Comparison of ENCODE assay signal across 9 cellular contexts in the genomic region with DNA sequence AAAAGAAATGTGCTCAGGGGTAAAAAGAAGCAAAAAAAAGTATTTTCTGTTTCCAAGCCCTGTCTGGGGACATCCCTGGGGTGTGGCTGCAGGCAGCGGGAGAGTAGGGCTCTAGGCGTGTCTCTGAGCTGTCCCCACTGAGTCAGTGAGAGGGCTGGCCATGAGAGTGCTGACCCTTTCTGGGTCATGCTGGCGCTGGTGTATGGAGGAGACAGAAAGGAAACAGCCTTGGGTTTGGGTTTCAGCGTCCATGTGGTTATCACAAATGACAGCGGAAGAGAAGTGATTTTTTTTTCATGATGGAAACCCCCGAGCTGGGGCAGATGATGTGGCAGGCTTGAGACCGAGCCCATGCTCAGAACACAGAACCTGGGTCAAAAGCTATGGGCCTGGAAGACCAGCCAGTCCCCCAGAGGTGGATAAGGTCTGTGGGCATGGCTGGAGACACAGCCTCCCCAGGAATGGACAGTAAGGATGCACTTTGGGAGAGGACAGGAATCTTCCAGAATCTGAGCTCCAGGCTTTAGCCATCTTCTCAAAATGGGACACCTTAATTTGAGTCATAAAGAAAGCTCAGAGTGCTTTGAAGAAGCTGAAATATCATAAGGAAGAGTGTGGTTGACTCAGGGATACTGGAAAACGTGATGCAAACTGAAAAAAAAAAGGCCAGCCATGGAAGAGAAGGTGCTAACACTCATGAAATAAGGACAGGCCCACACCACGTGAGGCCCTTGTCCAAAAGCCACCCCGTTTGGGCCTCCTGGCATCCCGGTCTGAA. TPM values are rescaled to one million over a fixed set of nuclear protein-coding genes. Genes with fewer than 3 reads are reported as not detected.
A peak's percentile ranks its signal among the peaks of the same experiment; 100 is the strongest.
DNase-seq lines count a peak whose midpoint lies in the region; ATAC-seq lines count a peak whose summit lies in the region.
"Had no signal": no experiment of that assay in that cellular context is flagged by ENCODE, and none has a peak within 500 bp of the region (broad histone marks: within the 10 kb centered on the region; RNA-seq: fewer than 3 reads in every experiment).

No MANE protein-coding gene starts in this region.

- peaks cover 23% of the 10 kb centered on the region for H3K4me1 ChIP-seq in right cardiac atrium (ENCODE audit: control insufficient read depth, insufficient read depth, low read length)
- H3K4me1 ChIP-seq in thymus (ENCODE audit: control insufficient read depth, insufficient read depth, low read length), result peaks cover 12% of the 10 kb centered on the region
- H3K4me1 ChIP-seq: parathyroid adenoma had no signal

- DNase-seq in stimulated activated naive CD4-positive, alpha-beta T cell treated with Interleukin-2 at 50 U/mL for 16 hours (lab: John Stamatoyannopoulos, UW), result peak; percentile 57
- DNase-seq in stimulated activated naive CD4-positive, alpha-beta T cell (lab: John Stamatoyannopoulos, UW), result no peak
- DNase-seq in activated CD8-positive, alpha-beta memory T cell treated with anti-CD3 and anti-CD28 coated beads, Interleukin-2, amount 50 U/mL, for 48 hours, result peak; percentile 64
- DNase-seq in right cardiac atrium, result peak; percentile 88 to 93 (median 90)
- DNase-seq in medulla oblongata (ENCODE audit: extremely low spot score), result no peak
- no peak for DNase-seq in DMS79 treated with DMSO at 0.1 percent for 48 hours (lab: John Stamatoyannopoulos, UW)

- H3K36me3 ChIP-seq in thymus (ENCODE audit: control insufficient read depth, insufficient read depth), result no peaks in the 10 kb centered on the region

- H3K4me3 ChIP-seq in right cardiac atrium (ENCODE audit: low read length), result no peak overlapping the region
- no peak overlapping the region for H3K4me3 ChIP-seq in thymus (ENCODE audit: low read length)

- ATAC-seq in right cardiac atrium (peak; percentile 90 to 92), GM21526 (IDR thresholded peaks at IDR 0.05; ENCODE audit: low FRiP score, unreplicated experiment) (no peak)

- no peaks in the 10 kb centered on the region for H3K9me3 ChIP-seq in right cardiac atrium (ENCODE audit: control insufficient read depth, low read length)
- no peaks in the 10 kb centered on the region for H3K9me3 ChIP-seq in thymus (ENCODE audit: control insufficient read depth)

- WGBS in right cardiac atrium, result 55% methylated on average over 11 of the region's 11 CpGs
- 90% methylated on average over 11 of the region's 11 CpGs for WGBS in thymus

- H3K27me3 ChIP-seq in right cardiac atrium (ENCODE audit: control insufficient read depth, insufficient read depth) (no peaks in the 10 kb centered on the region), thymus (ENCODE audit: control insufficient read depth, insufficient read depth) (no peaks in the 10 kb centered on the region)

- intact Hi-C loops in right cardiac atrium (cut with DNase I), result no loop called here

- H3K27ac ChIP-seq in right cardiac atrium (ENCODE audit: low read length), result peak overlapping the region; percentile 76
- peak overlapping the region; percentile 55 for H3K27ac ChIP-seq in thymus (ENCODE audit: low read depth)
- H3K27ac ChIP-seq: parathyroid adenoma had no signal

RNA-seq across cellular contexts. Expression of a gene that starts 36.2 kb away (rescaled TPM):
- 10 to 100 TPM; 12.1 to 18.0 (median 14.8) TPM for total RNA-seq in right cardiac atrium
- 5.2 TPM for polyA plus RNA-seq in right cardiac atrium
- 1.7 TPM for polyA plus RNA-seq in thymus

RNA-seq across cellular contexts. Expression of a gene that starts 54.6 kb away (rescaled TPM):
- 10 to 100 TPM; 78.1 to 82.4 (median 78.7) TPM for total RNA-seq in right cardiac atrium
- polyA plus RNA-seq in right cardiac atrium (111 TPM), thymus (44.2 TPM)

Comparison
In these comparisons a context has a peak if more than half of its experiments do, and no peak if none do; other contexts are left out.
1. DNase-seq: peak in stimulated activated naive CD4-positive, alpha-beta T cell treated with Interleukin-2 at 50 U/mL for 16 hours (single experiment), activated CD8-positive, alpha-beta memory T cell treated with anti-CD3 and anti-CD28 coated beads, Interleukin-2, amount 50 U/mL, for 48 hours (single experiment) and right cardiac atrium (3 of 3); none in stimulated activated naive CD4-positive, alpha-beta T cell (0 of 6), medulla oblongata (single experiment) and DMS79 treated with DMSO at 0.1 percent for 48 hours (single experiment).